Comparison of ENCODE assay signal across 8 cellular contexts in genomic region chr22:21652547-21653545, GRCh38. TPM values are rescaled to one million over a fixed set of nuclear protein-coding genes. Genes with fewer than 3 reads are reported as not detected.
A peak's percentile ranks its signal among the peaks of the same experiment; 100 is the strongest.
DNase-seq lines count a peak whose midpoint lies in the region; ATAC-seq, FAIRE-seq and TF ChIP-seq lines count a peak whose summit lies in the region.

No MANE protein-coding gene starts in this region.

- CTCF ChIA-PET in AG04449 (lab: Yijun Ruan, JAX) (interaction anchor here (1.1 to 5.0 kb wide), 4 partner anchors 11 to 285 kb away, joined by 3 to 39 read pairs (median 4); partner anchors contain the start of gene SDF2L1), HEK293 (lab: Yijun Ruan, JAX) (interaction anchor here (1.2 to 4.8 kb wide), 2 partner anchors 10 to 20 kb away, joined by 3 to 25 read pairs; partner anchors contain the start of genes CCDC116 and SDF2L1)

- H3K27me3 ChIP-seq in mononuclear cell (ENCODE audit: insufficient read depth, low read length) (no peaks in the 10 kb centered on the region), pancreas (no peaks in the 10 kb centered on the region)

- FAIRE-seq in pancreas (lab: Jason Lieb, UNC) = no peak

- intact Hi-C loops in pancreas (cut with DNase I) = no loop called here

- ATAC-seq in GM18505 (IDR thresholded peaks at IDR 0.05; ENCODE audit: unreplicated experiment) (no peak), pancreas (no peak), HG03175 (IDR thresholded peaks at IDR 0.05; ENCODE audit: unreplicated experiment) (no peak)

- H3K27ac ChIP-seq in HEK293 (ENCODE audit: extremely low read depth, low read depth, low read length) (peak overlapping the region; percentile 48; the same call in 1 of the 2 replicates), pancreas (no peak overlapping the region)

- TF ChIP-seq CTCF in AG04449 (IDR thresholded peaks at IDR 0.05; ENCODE audit: insufficient read depth, low read length, missing control alignments) = no peak
- no peak for TF ChIP-seq CTCF in HEK293 (tag by site-specific recombination; IDR thresholded peaks at IDR 0.05)
- TF ChIP-seq CTCF in astrocyte of the spinal cord (IDR thresholded peaks at IDR 0.05; ENCODE audit: low read depth, low read length) = no peak
- TF ChIP-seq CTCF in pancreas (IDR thresholded peaks at IDR 0.05) = no peak

- POLR2A ChIA-PET in AG04449 (lab: Yijun Ruan, JAX) (no interaction called here), HEK293 (lab: Yijun Ruan, JAX) (interaction anchor here (0.8 to 3.2 kb wide), 4 partner anchors 10 to 25 kb away, joined by 4 to 18 read pairs (median 9); partner anchors contain the start of genes PPIL2 and SDF2L1)

- TF ChIP-seq POLR2A in GM18505 (IDR thresholded peaks at IDR 0.05; ENCODE audit: borderline replicate concordance, extremely low read depth, insufficient read depth, insufficient read length) = no peak

- WGBS in pancreas, 2 donors = 65 to 71% methylated on average over 40 of the region's 40 CpGs

- H3K36me3 ChIP-seq in HEK293 (ENCODE audit: control insufficient read depth in 2 of 2, insufficient read depth in 1 of 2, low read length in 2 of 2) (peaks cover 0 to 33% of the 10 kb centered on the region in 2 experiments; a peak in 2 of 3 replicates), pancreas (no peaks in the 10 kb centered on the region)

- DNase-seq in AG04449 (ENCODE audit: low read depth, low spot score) = no peak
- no peak for DNase-seq in astrocyte of the spinal cord (ENCODE audit: low read depth, low spot score)
- no peak for DNase-seq in pancreas
- DNase-seq in HK-2 (ENCODE audit: unreplicated experiment) = no peak

- peak overlapping the region; percentile 93 for H3K4me3 ChIP-seq in AG04449 (ENCODE audit: low read depth, low read length)
- peak overlapping the region; percentile 83 for H3K4me3 ChIP-seq in HEK293 (ENCODE audit: low read depth, low read length)
- peak overlapping the region; percentile 74 for H3K4me3 ChIP-seq in astrocyte of the spinal cord (ENCODE audit: low read depth, low read length)
- H3K4me3 ChIP-seq in mononuclear cell (ENCODE audit: low read length) = peak overlapping the region; percentile 45
- peak overlapping the region in 2 of 4 donors; percentile 22 to 50 for H3K4me3 ChIP-seq in pancreas

- in situ Hi-C loops in astrocyte of the spinal cord (cut with HindIII; ENCODE audit: low sequenced_read_pairs) = no loop called here

- no peaks in the 10 kb centered on the region for H3K9me3 ChIP-seq in HEK293 (ENCODE audit: control insufficient read depth, insufficient read depth, low read depth, low read length)
- H3K9me3 ChIP-seq in mononuclear cell (ENCODE audit: low read depth, low read length) = no peaks in the 10 kb centered on the region
- no peaks in the 10 kb centered on the region for H3K9me3 ChIP-seq in pancreas

- H3K4me1 ChIP-seq in HEK293 (ENCODE audit: control insufficient read depth, insufficient read depth, low read length) = no peaks in the 10 kb centered on the region
- peaks cover 35% of the 10 kb centered on the region for H3K4me1 ChIP-seq in mononuclear cell (ENCODE audit: insufficient read depth, low read length)
- H3K4me1 ChIP-seq in pancreas = no peaks in the 10 kb centered on the region

TF ChIP-seq in HEK293, 187 proteins besides CTCF, POLR2A, EP300 and RAD21 (continues in another document):
- TF ChIP-seq ZXDB (tag by site-specific recombination; IDR thresholded peaks at IDR 0.05) (no peak; the same call in 1 of the 2 replicates), ZNF292 (tag by site-specific recombination; IDR thresholded peaks at IDR 0.05; ENCODE audit: borderline replicate concordance, low read depth) (no peak), ZNF2 (tag by site-specific recombination; IDR thresholded peaks at IDR 0.05) (no peak), ZBTB11 (tag by site-specific recombination; conservative IDR thresholded peaks at IDR 0.05; ENCODE audit: low read depth) (no peak), KLF1 (tag by site-specific recombination; IDR thresholded peaks at IDR 0.05) (0 out of 2 replicates have a peak, but pooled peaks have one; percentile 37), GLIS2 (tag by site-specific recombination; IDR thresholded peaks at IDR 0.05) (peak; percentile 48; the same call in 1 of the 2 replicates)
- TF ChIP-seq, protein P1, sequence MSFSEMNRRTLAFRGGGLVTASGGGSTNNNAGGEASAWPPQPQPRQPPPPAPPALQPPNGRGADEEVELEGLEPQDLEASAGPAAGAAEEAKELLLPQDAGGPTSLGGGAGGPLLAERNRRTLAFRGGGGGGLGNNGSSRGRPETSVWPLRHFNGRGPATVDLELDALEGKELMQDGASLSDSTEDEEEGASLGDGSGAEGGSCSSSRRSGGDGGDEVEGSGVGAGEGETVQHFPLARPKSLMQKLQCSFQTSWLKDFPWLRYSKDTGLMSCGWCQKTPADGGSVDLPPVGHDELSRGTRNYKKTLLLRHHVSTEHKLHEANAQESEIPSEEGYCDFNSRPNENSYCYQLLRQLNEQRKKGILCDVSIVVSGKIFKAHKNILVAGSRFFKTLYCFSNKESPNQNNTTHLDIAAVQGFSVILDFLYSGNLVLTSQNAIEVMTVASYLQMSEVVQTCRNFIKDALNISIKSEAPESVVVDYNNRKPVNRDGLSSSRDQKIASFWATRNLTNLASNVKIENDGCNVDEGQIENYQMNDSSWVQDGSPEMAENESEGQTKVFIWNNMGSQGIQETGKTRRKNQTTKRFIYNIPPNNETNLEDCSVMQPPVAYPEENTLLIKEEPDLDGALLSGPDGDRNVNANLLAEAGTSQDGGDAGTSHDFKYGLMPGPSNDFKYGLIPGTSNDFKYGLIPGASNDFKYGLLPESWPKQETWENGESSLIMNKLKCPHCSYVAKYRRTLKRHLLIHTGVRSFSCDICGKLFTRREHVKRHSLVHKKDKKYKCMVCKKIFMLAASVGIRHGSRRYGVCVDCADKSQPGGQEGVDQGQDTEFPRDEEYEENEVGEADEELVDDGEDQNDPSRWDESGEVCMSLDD (tag by site-specific recombination; IDR thresholded peaks at IDR 0.05) = 0 out of 2 replicates have a peak, but pooled peaks have one; percentile 2
- TF ChIP-seq, protein P2, sequence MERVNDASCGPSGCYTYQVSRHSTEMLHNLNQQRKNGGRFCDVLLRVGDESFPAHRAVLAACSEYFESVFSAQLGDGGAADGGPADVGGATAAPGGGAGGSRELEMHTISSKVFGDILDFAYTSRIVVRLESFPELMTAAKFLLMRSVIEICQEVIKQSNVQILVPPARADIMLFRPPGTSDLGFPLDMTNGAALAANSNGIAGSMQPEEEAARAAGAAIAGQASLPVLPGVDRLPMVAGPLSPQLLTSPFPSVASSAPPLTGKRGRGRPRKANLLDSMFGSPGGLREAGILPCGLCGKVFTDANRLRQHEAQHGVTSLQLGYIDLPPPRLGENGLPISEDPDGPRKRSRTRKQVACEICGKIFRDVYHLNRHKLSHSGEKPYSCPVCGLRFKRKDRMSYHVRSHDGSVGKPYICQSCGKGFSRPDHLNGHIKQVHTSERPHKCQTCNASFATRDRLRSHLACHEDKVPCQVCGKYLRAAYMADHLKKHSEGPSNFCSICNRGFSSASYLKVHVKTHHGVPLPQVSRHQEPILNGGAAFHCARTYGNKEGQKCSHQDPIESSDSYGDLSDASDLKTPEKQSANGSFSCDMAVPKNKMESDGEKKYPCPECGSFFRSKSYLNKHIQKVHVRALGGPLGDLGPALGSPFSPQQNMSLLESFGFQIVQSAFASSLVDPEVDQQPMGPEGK (tag by site-specific recombination; IDR thresholded peaks at IDR 0.05) = no peak
- TF ChIP-seq, protein P3, sequence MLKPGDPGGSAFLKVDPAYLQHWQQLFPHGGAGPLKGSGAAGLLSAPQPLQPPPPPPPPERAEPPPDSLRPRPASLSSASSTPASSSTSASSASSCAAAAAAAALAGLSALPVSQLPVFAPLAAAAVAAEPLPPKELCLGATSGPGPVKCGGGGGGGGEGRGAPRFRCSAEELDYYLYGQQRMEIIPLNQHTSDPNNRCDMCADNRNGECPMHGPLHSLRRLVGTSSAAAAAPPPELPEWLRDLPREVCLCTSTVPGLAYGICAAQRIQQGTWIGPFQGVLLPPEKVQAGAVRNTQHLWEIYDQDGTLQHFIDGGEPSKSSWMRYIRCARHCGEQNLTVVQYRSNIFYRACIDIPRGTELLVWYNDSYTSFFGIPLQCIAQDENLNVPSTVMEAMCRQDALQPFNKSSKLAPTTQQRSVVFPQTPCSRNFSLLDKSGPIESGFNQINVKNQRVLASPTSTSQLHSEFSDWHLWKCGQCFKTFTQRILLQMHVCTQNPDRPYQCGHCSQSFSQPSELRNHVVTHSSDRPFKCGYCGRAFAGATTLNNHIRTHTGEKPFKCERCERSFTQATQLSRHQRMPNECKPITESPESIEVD (tag by site-specific recombination; IDR thresholded peaks at IDR 0.05) = no peak

RNA-seq across cellular contexts. Expression of gene SDF2L1, which starts 10.7 kb away (rescaled TPM):
- total RNA-seq in mononuclear cell (10.0 TPM), pancreas (10 to 100 TPM; 24.0 to 49.2 (median 33.4) TPM)
- 10 to 100 TPM; 33.1 to 47.7 TPM for polyA plus RNA-seq in pancreas

RNA-seq across cellular contexts. Expression of gene PPIL2, which starts 13.0 kb away (rescaled TPM):
- total RNA-seq in mononuclear cell (32.0 TPM), pancreas (10 to 100 TPM; 21.1 to 33.5 (median 27.7) TPM)
- 10 to 100 TPM; 54.2 to 57.0 TPM for polyA plus RNA-seq in pancreas

RNA-seq across cellular contexts. Expression of gene CCDC116, which starts 20.3 kb away (rescaled TPM):
- total RNA-seq in mononuclear cell (not detected), pancreas (under 1 TPM in 5 of 6 donors, not detected in 1; 0.12 to 0.34 (median 0.19) TPM)
- 1 to 10 TPM; 1.2 to 1.3 TPM for polyA plus RNA-seq in pancreas

RNA-seq across cellular contexts. Expression of gene YDJC, which starts 23.0 kb away (rescaled TPM):
- total RNA-seq in mononuclear cell (20.7 TPM), pancreas (10 to 100 TPM; 11.2 to 22.5 (median 13.6) TPM)
- 10 to 100 TPM; 23.8 to 25.1 TPM for polyA plus RNA-seq in pancreas
